In genomic region chr3:15064299-15064834, GRCh38 we compare ENCODE assay signal across 2 cellular contexts.
TF ChIP-seq lines count a peak whose summit lies in the region.

No MANE protein-coding gene starts in this region.

TF ChIP-seq in HEK293, 187 proteins besides CTCF, POLR2A, EP300 and RAD21 (continued from another document):
- no peak for TF ChIP-seq ZEB2 (tag by site-specific recombination; IDR thresholded peaks at IDR 0.05)
- no peak for TF ChIP-seq ZBTB8A (tag by site-specific recombination; IDR thresholded peaks at IDR 0.05)
- no peak for TF ChIP-seq ZNF561 (tag by site-specific recombination; IDR thresholded peaks at IDR 0.05; ENCODE audit: borderline replicate concordance)
- TF ChIP-seq ZNF837 (tag by site-specific recombination; IDR thresholded peaks at IDR 0.05) = no peak
- peak; percentile 47 for TF ChIP-seq ZNF768 (tag by site-specific recombination; IDR thresholded peaks at IDR 0.05)
- peak; percentile 70 for TF ChIP-seq ZNF394 (tag by site-specific recombination; IDR thresholded peaks at IDR 0.05; ENCODE audit: borderline replicate concordance)
- TF ChIP-seq KLF7 (tag by site-specific recombination; IDR thresholded peaks at IDR 0.05; ENCODE audit: borderline replicate concordance) = no peak
- TF ChIP-seq ZNF146 (tag by site-specific recombination; IDR thresholded peaks at IDR 0.05) = no peak
- TF ChIP-seq ZSCAN23 (tag by site-specific recombination; IDR thresholded peaks at IDR 0.05) = no peak
- no peak for TF ChIP-seq ZNF302 (tag by site-specific recombination; IDR thresholded peaks at IDR 0.05; ENCODE audit: low read depth)
- no peak for TF ChIP-seq ZNF488 (tag by site-specific recombination; IDR thresholded peaks at IDR 0.05)
- 0 out of 2 replicates have a peak, but pooled peaks have one; percentile 39 for TF ChIP-seq PATZ1 (tag by site-specific recombination; IDR thresholded peaks at IDR 0.05)
- no peak for TF ChIP-seq KLF10 (tag by site-specific recombination; IDR thresholded peaks at IDR 0.05)
- TF ChIP-seq ZSCAN30 (tag by site-specific recombination; IDR thresholded peaks at IDR 0.05) = no peak
- TF ChIP-seq ZNF223 (tag by site-specific recombination; IDR thresholded peaks at IDR 0.05) = no peak
- TF ChIP-seq ZNF155 (tag by site-specific recombination; IDR thresholded peaks at IDR 0.05) = no peak
- TF ChIP-seq ZNF362 (tag by site-specific recombination; IDR thresholded peaks at IDR 0.05) = no peak

TF ChIP-seq in GM12878, 131 proteins besides CTCF, POLR2A, EP300 and RAD21:
- TF ChIP-seq PKNOX1 (IDR thresholded peaks at IDR 0.05) (no peak), POLR2AphosphoS5 (IDR thresholded peaks at IDR 0.05; ENCODE audit: low read length) (0 out of 2 replicates have a peak, but pooled peaks have one; percentile 24)
